In the genomic region with DNA sequence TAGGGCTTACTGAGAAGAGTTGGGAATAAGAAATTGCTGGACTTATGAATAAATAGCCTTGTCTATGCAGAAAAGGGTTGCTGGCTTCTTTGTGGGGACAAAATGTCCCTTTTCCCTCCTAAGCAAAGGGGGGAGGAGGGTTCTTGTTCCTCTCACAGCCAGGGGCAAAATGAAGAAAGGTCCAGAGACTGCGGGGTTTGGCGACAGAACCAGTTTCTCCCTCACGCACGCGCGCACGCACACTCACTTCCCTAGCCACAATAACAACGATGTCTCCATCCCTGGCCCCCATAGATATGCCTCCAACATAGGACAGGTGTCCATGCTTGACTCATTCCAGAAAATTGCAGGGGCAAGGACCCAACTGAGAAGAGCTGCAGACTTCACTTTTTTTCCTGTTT, we compare ENCODE assay signal across 9 cellular contexts. TPM values are rescaled to one million over a fixed set of nuclear protein-coding genes. Genes with fewer than 3 reads are reported as not detected.
A peak's percentile ranks its signal among the peaks of the same experiment; 100 is the strongest.
DNase-seq lines count a peak whose midpoint lies in the region; ATAC-seq and TF ChIP-seq lines count a peak whose summit lies in the region.
"Had no signal": no experiment of that assay in that cellular context is flagged by ENCODE, and none has a peak within 500 bp of the region (broad histone marks: within the 10 kb centered on the region; RNA-seq: fewer than 3 reads in every experiment).

No MANE protein-coding gene starts in this region.

- peak overlapping the region; percentile 40 for H3K4me3 Mint-ChIP-seq in activated CD4-positive, alpha-beta T cell treated with anti-CD3 and anti-CD28 coated beads, Interleukin-2, amount 10 ng/mL, durations not matched to agents 24 days and 14 days
- H3K4me3 Mint-ChIP-seq in type B pancreatic cell: peak overlapping the region; percentile 98

- H3K4me1 ChIP-seq in muscle layer of colon (ENCODE audit: insufficient read depth, low read length): peaks cover 56% of the 10 kb centered on the region

- no peak overlapping the region for H3K27ac Mint-ChIP-seq in activated CD4-positive, alpha-beta T cell treated with anti-CD3 and anti-CD28 coated beads, Interleukin-2, amount 10 ng/mL, durations not matched to agents 24 days and 14 days
- peak overlapping the region; percentile 82 for H3K27ac Mint-ChIP-seq in type B pancreatic cell

- DNase-seq in activated CD4-positive, alpha-beta T cell treated with anti-CD3 and anti-CD28 coated beads, Interleukin-2, amount 10 ng/mL, durations not matched to agents 24 days and 14 days: no peak
- no peak for DNase-seq in activated CD4-positive, alpha-beta T cell treated with anti-CD3 and anti-CD28 coated beads, Interleukin-2, amount 50 U/mL, for 4 hours
- DNase-seq in coronary artery (ENCODE audit: low spot score) (no peak), type B pancreatic cell (ENCODE audit: extremely low spot score, unreplicated experiment) (no peak), DMS153 (lab: John Stamatoyannopoulos, UW) (no peak), GM03348 (ENCODE audit: low spot score) (no peak)
- DNase-seq: posterior cingulate gyrus had no signal

- no peaks in the 10 kb centered on the region for H3K9me3 ChIP-seq in muscle layer of colon (ENCODE audit: low read length)

- peaks cover 5% of the 10 kb centered on the region for H3K36me3 Mint-ChIP-seq in activated CD4-positive, alpha-beta T cell treated with anti-CD3 and anti-CD28 coated beads, Interleukin-2, amount 10 ng/mL, durations not matched to agents 24 days and 14 days (ENCODE audit: low read depth)
- no peaks in the 10 kb centered on the region for H3K36me3 Mint-ChIP-seq in type B pancreatic cell

- no peaks in the 10 kb centered on the region for H3K9me3 Mint-ChIP-seq in activated CD4-positive, alpha-beta T cell treated with anti-CD3 and anti-CD28 coated beads, Interleukin-2, amount 10 ng/mL, durations not matched to agents 24 days and 14 days
- no peaks in the 10 kb centered on the region for H3K9me3 Mint-ChIP-seq in type B pancreatic cell

- peaks cover 19% of the 10 kb centered on the region for H3K27me3 Mint-ChIP-seq in activated CD4-positive, alpha-beta T cell treated with anti-CD3 and anti-CD28 coated beads, Interleukin-2, amount 10 ng/mL, durations not matched to agents 24 days and 14 days
- H3K27me3 Mint-ChIP-seq in type B pancreatic cell: no peaks in the 10 kb centered on the region

- peak overlapping the region; percentile 92 for H3K9ac ChIP-seq in muscle layer of colon (ENCODE audit: low read length)

- intact Hi-C loops in activated CD4-positive, alpha-beta T cell treated with anti-CD3 and anti-CD28 coated beads, Interleukin-2, amount 10 ng/mL, durations not matched to agents 24 days and 14 days (cut with micrococcal nuclease): no loop called here

- H3K27ac ChIP-seq in coronary artery (peak overlapping the region; percentile 98 to 100), muscle layer of colon (ENCODE audit: low read depth, low read length) (peak overlapping the region; percentile 99)

- H3K4me3 ChIP-seq in coronary artery (peak overlapping the region; percentile 88), muscle layer of colon (ENCODE audit: low read depth in 1 of 2, low read length in 2 of 2) (peak overlapping the region; percentile 79 to 88)

- ATAC-seq in GM21423 (IDR thresholded peaks at IDR 0.05; ENCODE audit: unreplicated experiment): no peak

- H3K36me3 ChIP-seq in muscle layer of colon (ENCODE audit: insufficient read depth, low read length): no peaks in the 10 kb centered on the region

- no peaks in the 10 kb centered on the region for H3K27me3 ChIP-seq in muscle layer of colon (ENCODE audit: control insufficient read depth in 1 of 2, insufficient read depth in 2 of 2, low read length in 2 of 2)

- peaks cover 27% of the 10 kb centered on the region for H3K4me1 Mint-ChIP-seq in activated CD4-positive, alpha-beta T cell treated with anti-CD3 and anti-CD28 coated beads, Interleukin-2, amount 10 ng/mL, durations not matched to agents 24 days and 14 days
- peaks cover 61% of the 10 kb centered on the region for H3K4me1 Mint-ChIP-seq in type B pancreatic cell (ENCODE audit: unreplicated experiment)

- TF ChIP-seq CTCF in coronary artery (IDR thresholded peaks at IDR 0.05) (no peak), type B pancreatic cell (conservative IDR thresholded peaks at IDR 0.05) (no peak)

RNA-seq across cellular contexts. Expression of a gene that starts 3.3 kb away (rescaled TPM):
- total RNA-seq in activated CD4-positive, alpha-beta T cell treated with anti-CD3 and anti-CD28 coated beads, Interleukin-2, amount 10 ng/mL, durations not matched to agents 24 days and 14 days: 66.3 and 71.7 TPM in 2 replicates
- 62.2 and 102 TPM in 2 replicates for total RNA-seq in type B pancreatic cell (ENCODE audit: low replicate concordance)
